21 cellular contexts compared by ENCODE assay signal in the genomic region with DNA sequence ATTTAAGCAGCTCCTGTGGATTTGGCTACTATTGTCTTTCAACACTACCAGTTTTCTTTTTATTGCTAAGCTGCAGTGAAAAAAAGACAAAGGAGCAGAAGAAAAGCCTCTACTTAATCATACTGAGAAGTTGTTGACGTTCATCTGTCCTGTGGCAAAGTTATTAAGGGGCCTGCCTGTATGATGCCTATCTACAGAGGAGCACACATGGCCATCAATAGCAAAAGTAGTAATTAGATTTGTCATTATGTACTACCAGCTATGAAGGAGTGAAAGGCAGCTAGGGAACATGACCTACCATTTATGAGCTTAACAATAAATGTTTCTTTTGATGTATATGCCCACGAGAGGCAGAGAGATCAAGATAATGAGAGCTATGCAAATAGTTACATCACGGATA.
"Had no signal": no experiment of that assay in that cellular context is flagged by ENCODE, and none has a peak within 500 bp of the region (broad histone marks: within the 10 kb centered on the region; RNA-seq: fewer than 3 reads in every experiment).

No MANE protein-coding gene starts in this region.

- H3K9me3 ChIP-seq: ascending aorta, lower lobe of right lung, suprapubic skin, transverse colon, uterus had no signal

- H3K4me1 Mint-ChIP-seq: central memory CD8-positive, alpha-beta T cell; naive thymus-derived CD8-positive, alpha-beta T cell; stimulated activated naive CD8-positive, alpha-beta T cell treated with anti-CD3 and anti-CD28 coated beads, Interleukin-15, amount 100 ng/mL, for 72 hours had no signal

- H3K4me1 ChIP-seq: ascending aorta, lower lobe of right lung, parathyroid adenoma, suprapubic skin, transverse colon, uterus had no signal

- H3K27me3 Mint-ChIP-seq: central memory CD8-positive, alpha-beta T cell; naive thymus-derived CD8-positive, alpha-beta T cell; stimulated activated naive CD8-positive, alpha-beta T cell treated with anti-CD3 and anti-CD28 coated beads, Interleukin-15, amount 100 ng/mL, for 72 hours had no signal

- H3K36me3 Mint-ChIP-seq: naive thymus-derived CD8-positive, alpha-beta T cell had no signal

- H3K9me3 Mint-ChIP-seq: stimulated activated naive CD8-positive, alpha-beta T cell treated with anti-CD3 and anti-CD28 coated beads, Interleukin-15, amount 100 ng/mL, for 72 hours had no signal

- H3K27ac Mint-ChIP-seq: naive thymus-derived CD8-positive, alpha-beta T cell; stimulated activated naive CD8-positive, alpha-beta T cell treated with anti-CD3 and anti-CD28 coated beads, Interleukin-15, amount 100 ng/mL, for 72 hours had no signal

- H3K4me3 Mint-ChIP-seq: central memory CD8-positive, alpha-beta T cell; naive thymus-derived CD8-positive, alpha-beta T cell; stimulated activated naive CD8-positive, alpha-beta T cell treated with anti-CD3 and anti-CD28 coated beads, Interleukin-15, amount 100 ng/mL, for 72 hours had no signal

- H3K4me3 ChIP-seq: ascending aorta, lower lobe of right lung, smooth muscle cell, suprapubic skin, transverse colon, uterus had no signal

- DNase-seq: activated CD4-positive, alpha-beta T cell treated with anti-CD3 and anti-CD28 coated beads for 1 hour; activated CD8-positive, alpha-beta memory T cell treated with anti-CD3 and anti-CD28 coated beads for 24 hours; activated CD8-positive, alpha-beta memory T cell treated with anti-CD3 and anti-CD28 coated beads, Interleukin-2, amount 50 U/mL, for 48 hours; activated effector memory CD4-positive, alpha-beta T cell treated with anti-CD3 and anti-CD28 coated beads, Interleukin-2, amount 50 U/mL, for 16 hours; activated naive CD4-positive, alpha-beta T cell treated with anti-CD3 and anti-CD28 coated beads, Interleukin-2, amount 50 U/mL, for 16 hours; activated T-cell treated with anti-CD3 and anti-CD28 coated beads, Interleukin-2, amount 50 U/mL, for 48 hours; cortex of kidney; head of caudate nucleus; lower lobe of right lung; naive thymus-derived CD8-positive, alpha-beta T cell; stimulated activated CD4-positive, alpha-beta T cell treated with anti-CD3 and anti-CD28 coated beads, Interleukin-4, amount 100 ng/mL, for 1 hour; stimulated activated naive CD8-positive, alpha-beta T cell treated with anti-CD3 and anti-CD28 coated beads, Interleukin-15, amount 100 ng/mL, for 72 hours; transverse colon; uterus; WERI-Rb-1 had no signal

- ATAC-seq: lower lobe of right lung; naive thymus-derived CD8-positive, alpha-beta T cell; sciatic nerve; stimulated activated naive CD8-positive, alpha-beta T cell treated with anti-CD3 and anti-CD28 coated beads, Interleukin-15, amount 100 ng/mL, for 72 hours had no signal

- H3K27ac ChIP-seq: ascending aorta, lower lobe of right lung, parathyroid adenoma, suprapubic skin, transverse colon, uterus, WERI-Rb-1 had no signal

- H3K27me3 ChIP-seq: ascending aorta, suprapubic skin, transverse colon, uterus had no signal
